In genomic region chr5:55993628-55994501, GRCh38 we compare ENCODE assay signal across 8 cellular contexts. TPM values are rescaled to one million over a fixed set of nuclear protein-coding genes. Genes with fewer than 3 reads are reported as not detected.
DNase-seq lines count a peak whose midpoint lies in the region; ATAC-seq and TF ChIP-seq lines count a peak whose summit lies in the region.

No MANE protein-coding gene starts in this region.

- peak overlapping the region; percentile 98 to 99 for H3K9ac ChIP-seq in mucosa of rectum (ENCODE audit: low read depth in 1 of 2, low read length in 2 of 2)

- no peaks in the 10 kb centered on the region for H3K27me3 Mint-ChIP-seq in CD8-positive, alpha-beta T cell (ENCODE audit: low read depth)

- peak overlapping the region; percentile 89 for H3K4me3 ChIP-seq in CD8-positive, alpha-beta T cell (ENCODE audit: low read depth, low read length)
- H3K4me3 ChIP-seq in NB4 (ENCODE audit: low read depth, low read length) (peak overlapping the region; percentile 87), mucosa of rectum (ENCODE audit: low read length in 2 of 2) (peak overlapping the region; percentile 97)

- peaks cover 25% of the 10 kb centered on the region for H3K36me3 Mint-ChIP-seq in CD8-positive, alpha-beta T cell

- H3K9me3 Mint-ChIP-seq in CD8-positive, alpha-beta T cell, result no peaks in the 10 kb centered on the region

- H3K36me3 ChIP-seq in CD8-positive, alpha-beta T cell (ENCODE audit: insufficient read depth, low read length), result no peaks in the 10 kb centered on the region
- no peaks in the 10 kb centered on the region for H3K36me3 ChIP-seq in mucosa of rectum (ENCODE audit: control insufficient read depth in 2 of 2, insufficient read depth in 2 of 2, low read length in 2 of 2)

- intact Hi-C loops in CD8-positive, alpha-beta T cell (cut with DNase I, micrococcal nuclease), result loop anchor here (2.0 to 10.0 kb wide), 9 partner anchors 57 to 961 kb away; partner anchors contain the start of genes MAP3K1 (in 1 of the 2), MIER3 (in 1 of the 2), PLPP1 (in 1 of the 2) and SETD9 (in 1 of the 2)

- peak overlapping the region; percentile 99 for H3K4me3 Mint-ChIP-seq in CD8-positive, alpha-beta T cell

- no peaks in the 10 kb centered on the region for H3K27me3 ChIP-seq in CD8-positive, alpha-beta T cell (ENCODE audit: insufficient read depth, low read length)
- H3K27me3 ChIP-seq in mucosa of rectum (ENCODE audit: control insufficient read depth in 2 of 2, insufficient read depth in 2 of 2, low read length in 2 of 2), result no peaks in the 10 kb centered on the region

- CTCF ChIA-PET in CD8-positive, alpha-beta T cell (lab: Charles Lee), result interaction anchor here (1.4 to 2.3 kb wide), 4 partner anchors 9 to 208 kb away, joined by 3 to 7 read pairs (median 4); no protein-coding TSS in a partner anchor

- POLR2A ChIA-PET in CD8-positive, alpha-beta T cell (lab: Charles Lee), result interaction anchor here (0.7 to 2.3 kb wide), 12 partner anchors 7 to 701 kb away, joined by 3 to 13 read pairs (median 4); no protein-coding TSS in a partner anchor

- H3K27ac ChIP-seq in CD8-positive, alpha-beta T cell (ENCODE audit: low read depth, low read length), result peak overlapping the region; percentile 93
- H3K27ac ChIP-seq in cingulate gyrus (ENCODE audit: low read depth, low read length), result peak overlapping the region; percentile 93
- peak overlapping the region; percentile 99 for H3K27ac ChIP-seq in mucosa of rectum (ENCODE audit: low read depth in 2 of 2, low read length in 2 of 2)

- H3K4me1 Mint-ChIP-seq in CD8-positive, alpha-beta T cell (ENCODE audit: low read depth), result peaks cover 62% of the 10 kb centered on the region

- ATAC-seq in CD8-positive, alpha-beta T cell, result no peak

- no peaks in the 10 kb centered on the region for H3K9me3 ChIP-seq in CD8-positive, alpha-beta T cell (ENCODE audit: low read length)
- H3K9me3 ChIP-seq in mucosa of rectum (ENCODE audit: control insufficient read depth in 2 of 2, low read length in 2 of 2), result no peaks in the 10 kb centered on the region

- H3K4me1 ChIP-seq in CD8-positive, alpha-beta T cell (ENCODE audit: insufficient read depth, low read length), result peaks cover 31% of the 10 kb centered on the region
- H3K4me1 ChIP-seq in mucosa of rectum (ENCODE audit: control insufficient read depth in 2 of 2, insufficient read depth in 2 of 2, low read length in 2 of 2), result peaks cover 15 to 26% of the 10 kb centered on the region in 2 donors

- no peak for TF ChIP-seq POLR2A in NB4 (IDR thresholded peaks at IDR 0.05; ENCODE audit: extremely low read depth, insufficient read length)

- peak overlapping the region; percentile 98 for H3K27ac Mint-ChIP-seq in CD8-positive, alpha-beta T cell

- DNase-seq in CD8-positive, alpha-beta T cell, result no peak
- DNase-seq in NB4 (ENCODE audit: low read depth), result peak; percentile 4
- DNase-seq in AG08395 (ENCODE audit: low spot score), result no peak
- DNase-seq in NCI-H146 treated with DMSO at 0.1 percent for 48 hours (lab: John Stamatoyannopoulos, UW; ENCODE audit: unreplicated experiment), result no peak
- DNase-seq in iPS-NIHi11 (ENCODE audit: low spot score), result no peak
- no peak for DNase-seq in activated CD8-positive, alpha-beta memory T cell treated with anti-CD3 and anti-CD28 coated beads, Interleukin-2, amount 50 U/mL, for 4 hours

- TF ChIP-seq CTCF in CD8-positive, alpha-beta T cell (IDR thresholded peaks at IDR 0.05), result no peak
- no peak for TF ChIP-seq CTCF in NB4 (IDR thresholded peaks at IDR 0.05; ENCODE audit: low read depth, low read length)

RNA-seq across cellular contexts. Expression of gene IL6ST, which starts 0.9 kb away (rescaled TPM):
- 100 to 1,000 TPM; 201 to 214 TPM for total RNA-seq in CD8-positive, alpha-beta T cell
